27 cellular contexts compared by ENCODE assay signal in the genomic region with DNA sequence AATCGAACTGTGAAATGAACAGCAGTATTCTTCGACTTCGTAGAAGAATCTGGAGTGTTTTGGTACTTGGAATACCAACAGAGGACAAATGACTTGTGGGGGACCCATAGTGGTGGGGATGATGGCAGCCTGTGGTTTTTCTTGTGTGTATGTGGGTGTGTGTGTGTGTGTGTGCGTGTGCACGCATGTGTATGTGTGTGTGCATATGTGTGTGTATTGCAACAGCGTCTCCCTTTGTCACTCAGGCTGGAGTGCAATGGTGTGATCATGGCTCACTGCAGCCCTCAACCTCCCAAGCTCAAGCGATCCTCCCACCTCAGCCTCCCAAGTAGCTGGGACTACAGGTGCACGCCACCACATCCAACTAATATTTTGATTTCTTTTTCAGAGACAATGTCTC. TPM values are rescaled to one million over a fixed set of nuclear protein-coding genes. Genes with fewer than 3 reads are reported as not detected.
"Had no signal": no experiment of that assay in that cellular context is flagged by ENCODE, and none has a peak within 500 bp of the region (broad histone marks: within the 10 kb centered on the region; RNA-seq: fewer than 3 reads in every experiment).

No MANE protein-coding gene starts in this region.

- H3K36me3 Mint-ChIP-seq: immature natural killer cell; naive thymus-derived CD8-positive, alpha-beta T cell; neural progenitor cell; stimulated activated naive B cell treated with anti-CD40 and anti-IgM and Interleukin-4, amounts not matched to agents 10 μg/mL and 1 μg/mL and 100 μg/mL, for 72 hours had no signal

- H3K9ac ChIP-seq: neural progenitor cell had no signal

- H3K27ac ChIP-seq: left ventricle myocardium inferior, neural progenitor cell, ovary, right atrium auricular region, right lobe of liver, stomach, testis, thyroid gland, transverse colon, upper lobe of left lung, vagina had no signal

- FAIRE-seq: islet of Langerhans had no signal

- H3K27me3 Mint-ChIP-seq: progenitor cell of endocrine pancreas had no signal

- H3K27me3 ChIP-seq: neural progenitor cell, ovary, right atrium auricular region, right lobe of liver, stomach, testis, thyroid gland, transverse colon, upper lobe of left lung, vagina had no signal

- H3K4me3 Mint-ChIP-seq: immature natural killer cell; naive thymus-derived CD8-positive, alpha-beta T cell; nephron progenitor cell; neural progenitor cell; stimulated activated naive B cell treated with anti-CD40 and anti-IgM and Interleukin-4, amounts not matched to agents 10 μg/mL and 1 μg/mL and 100 μg/mL, for 72 hours had no signal

- H3K4me3 ChIP-seq: left ventricle myocardium inferior, neural progenitor cell, ovary, right atrium auricular region, right lobe of liver, smooth muscle cell, stomach, testis, thyroid gland, transverse colon, upper lobe of left lung, vagina had no signal

- H3K27ac Mint-ChIP-seq: naive thymus-derived CD8-positive, alpha-beta T cell; nephron progenitor cell; neural progenitor cell; progenitor cell of endocrine pancreas; stimulated activated naive B cell treated with anti-CD40 and anti-IgM and Interleukin-4, amounts not matched to agents 10 μg/mL and 1 μg/mL and 100 μg/mL, for 72 hours had no signal

- DNase-seq: hypothalamus; immature natural killer cell; left ventricle myocardium inferior; mammary epithelial cell; mesenchymal stem cell; naive thymus-derived CD8-positive, alpha-beta T cell; nephron progenitor cell; ovary; right lobe of liver; stimulated activated CD4-positive, alpha-beta T cell treated with anti-CD3 and anti-CD28 coated beads, Interleukin-12 subunit alpha, Interleukin-12 subunit beta, amount 100 ng/mL, for 4 hours; stimulated activated CD4-positive, alpha-beta T cell treated with anti-CD3 and anti-CD28 coated beads, Interleukin-15, amount 100 ng/mL, for 24 hours; stimulated activated CD4-positive, alpha-beta T cell treated with anti-CD3 and anti-CD28 coated beads, Interleukin-2, amount 100 ng/mL, for 24 hours; stimulated activated CD4-positive, alpha-beta T cell treated with anti-CD3 and anti-CD28 coated beads, Interleukin-4, amount 100 ng/mL, for 1 hour; stimulated activated naive B cell treated with anti-CD40 and anti-IgM and Interleukin-4, amounts not matched to agents 10 μg/mL and 1 μg/mL and 100 μg/mL, for 72 hours; stimulated activated naive CD8-positive, alpha-beta T cell treated with anti-CD3 and anti-CD28 coated beads, Interleukin-15, Interleukin-2, amounts not matched to agents 100 U/mL and 50 U/mL, for 24 hours; stomach; testis; thyroid gland; transverse colon; upper lobe of left lung had no signal

- H3K4me2 ChIP-seq: neural progenitor cell, smooth muscle cell had no signal

- H3K36me3 ChIP-seq: left ventricle myocardium inferior, neural progenitor cell, ovary, right atrium auricular region, right lobe of liver, stomach, thyroid gland, transverse colon, upper lobe of left lung, vagina had no signal

- H3K9me3 Mint-ChIP-seq: immature natural killer cell; naive thymus-derived CD8-positive, alpha-beta T cell; nephron progenitor cell; neural progenitor cell; stimulated activated naive B cell treated with anti-CD40 and anti-IgM and Interleukin-4, amounts not matched to agents 10 μg/mL and 1 μg/mL and 100 μg/mL, for 72 hours had no signal

- H3K9me3 ChIP-seq: left ventricle myocardium inferior, ovary, right atrium auricular region, right lobe of liver, stomach, testis, thyroid gland, transverse colon, upper lobe of left lung, vagina had no signal

RNA-seq across cellular contexts. Expression of a gene that starts 41.3 kb away (rescaled TPM):
- total RNA-seq: naive thymus-derived CD8-positive, alpha-beta T cell; vagina had no signal

RNA-seq across cellular contexts. Expression of a gene that starts 56.6 kb away (rescaled TPM):
- total RNA-seq: left ventricle myocardium inferior, progenitor cell of endocrine pancreas, skeletal muscle tissue had no signal
